ENCODE assay signal across 28 cellular contexts in genomic region chr2:72964146-72964525, GRCh38. TPM values are rescaled to one million over a fixed set of nuclear protein-coding genes. Genes with fewer than 3 reads are reported as not detected.
"Had no signal": no experiment of that assay in that cellular context is flagged by ENCODE, and none has a peak within 500 bp of the region (broad histone marks: within the 10 kb centered on the region; RNA-seq: fewer than 3 reads in every experiment).

No MANE protein-coding gene starts in this region.

- H3K4me3 Mint-ChIP-seq: activated CD4-positive, alpha-beta memory T cell treated with anti-CD3 and anti-CD28 coated beads for 36 hours; activated CD4-positive, alpha-beta T cell treated with anti-CD3 and anti-CD28 coated beads, Interleukin-2, amount 10 ng/mL, durations not matched to agents 7 days and 5 days; activated naive CD8-positive, alpha-beta T cell treated with anti-CD3 and anti-CD28 coated beads, Interleukin-2, amount 50 U/mL, for 24 hours; activated T-cell treated with anti-CD3 and anti-CD28 coated beads, Interleukin-2, amount 50 U/mL, for 4 hours had no signal

- FAIRE-seq: TTC549 had no signal

- H3K4me3 ChIP-seq: ascending aorta, body of pancreas, cardiac muscle cell, MG63, Peyer's patch, SJSA1 had no signal

- H3K9me3 ChIP-seq: ascending aorta, body of pancreas, MG63, Peyer's patch, SJSA1 had no signal

- H3K4me1 ChIP-seq: ascending aorta, body of pancreas, Peyer's patch, SJSA1 had no signal

- DNase-seq: activated CD4-positive, alpha-beta memory T cell treated with anti-CD3 and anti-CD28 coated beads for 36 hours; activated CD4-positive, alpha-beta T cell treated with anti-CD3 and anti-CD28 coated beads, Interleukin-2, amount 10 ng/mL, durations not matched to agents 7 days and 5 days; activated CD4-positive, CD25-positive, alpha-beta regulatory T cell; activated CD8-positive, alpha-beta memory T cell treated with anti-CD3 and anti-CD28 coated beads for 24 hours; activated effector memory CD4-positive, alpha-beta T cell treated with anti-CD3 and anti-CD28 coated beads, Interleukin-2, amount 50 U/mL, for 16 hours; activated naive CD4-positive, alpha-beta T cell treated with Interleukin-2 at 50 U/mL for 16 hours; activated naive CD8-positive, alpha-beta T cell treated with anti-CD3 and anti-CD28 coated beads, Interleukin-2, amount 50 U/mL, for 24 hours; activated T-cell treated with anti-CD3 and anti-CD28 coated beads, Interleukin-2, amount 50 U/mL, for 4 hours; amniotic stem cell; body of pancreas; MG63; MV-4-11; NCI-H1092 treated with DMSO at 0.1 percent for 48 hours; NCI-H1436; NCI-H187; NCI-H2081; NCI-H510A treated with DMSO at 0.1 percent for 48 hours; SHP77; SW 1271; T1000 had no signal

- H3K27me3 ChIP-seq: ascending aorta, body of pancreas, MG63, Peyer's patch, SJSA1 had no signal

- H3K9me3 Mint-ChIP-seq: activated CD4-positive, alpha-beta memory T cell treated with anti-CD3 and anti-CD28 coated beads for 36 hours; activated CD4-positive, alpha-beta T cell treated with anti-CD3 and anti-CD28 coated beads, Interleukin-2, amount 10 ng/mL, durations not matched to agents 7 days and 5 days; activated naive CD4-positive, alpha-beta T cell treated with anti-CD3 and anti-CD28 coated beads, Interleukin-2, amount 50 U/mL, for 72 hours; activated naive CD8-positive, alpha-beta T cell treated with anti-CD3 and anti-CD28 coated beads, Interleukin-2, amount 50 U/mL, for 24 hours; activated T-cell treated with anti-CD3 and anti-CD28 coated beads, Interleukin-2, amount 50 U/mL, for 4 hours had no signal

- H3K27ac Mint-ChIP-seq: activated CD4-positive, alpha-beta memory T cell treated with anti-CD3 and anti-CD28 coated beads for 36 hours; activated CD4-positive, alpha-beta T cell treated with anti-CD3 and anti-CD28 coated beads, Interleukin-2, amount 10 ng/mL, durations not matched to agents 7 days and 5 days; activated naive CD8-positive, alpha-beta T cell treated with anti-CD3 and anti-CD28 coated beads, Interleukin-2, amount 50 U/mL, for 24 hours had no signal

- H3K27ac ChIP-seq: ascending aorta, body of pancreas, cardiac muscle cell, Peyer's patch, RWPE1, SJSA1 had no signal

- H3K27me3 Mint-ChIP-seq: activated CD4-positive, alpha-beta memory T cell treated with anti-CD3 and anti-CD28 coated beads for 36 hours; activated CD4-positive, alpha-beta T cell treated with anti-CD3 and anti-CD28 coated beads, Interleukin-2, amount 10 ng/mL, durations not matched to agents 7 days and 5 days; activated naive CD8-positive, alpha-beta T cell treated with anti-CD3 and anti-CD28 coated beads, Interleukin-2, amount 50 U/mL, for 24 hours had no signal

- H3K36me3 ChIP-seq: ascending aorta, cardiac muscle cell, MG63, Peyer's patch, SJSA1 had no signal

- H3K36me3 Mint-ChIP-seq: activated CD4-positive, alpha-beta memory T cell treated with anti-CD3 and anti-CD28 coated beads for 36 hours; activated naive CD4-positive, alpha-beta T cell treated with anti-CD3 and anti-CD28 coated beads, Interleukin-2, amount 50 U/mL, for 72 hours had no signal

- H3K4me1 Mint-ChIP-seq: activated CD4-positive, alpha-beta T cell treated with anti-CD3 and anti-CD28 coated beads, Interleukin-2, amount 10 ng/mL, durations not matched to agents 7 days and 5 days; activated naive CD8-positive, alpha-beta T cell treated with anti-CD3 and anti-CD28 coated beads, Interleukin-2, amount 50 U/mL, for 24 hours had no signal

RNA-seq across cellular contexts. Expression of gene EMX1, which starts 46.8 kb away (rescaled TPM):
- total RNA-seq: activated CD4-positive, alpha-beta memory T cell treated with anti-CD3 and anti-CD28 coated beads for 36 hours; activated CD4-positive, alpha-beta T cell treated with anti-CD3 and anti-CD28 coated beads, Interleukin-2, amount 10 ng/mL, durations not matched to agents 7 days and 5 days; activated naive CD4-positive, alpha-beta T cell treated with anti-CD3 and anti-CD28 coated beads, Interleukin-2, amount 50 U/mL, for 72 hours; ascending aorta; SJSA1; T-helper 1 cell treated with Interleukin-12 subunit alpha and Interleukin-12 subunit beta and Interleukin-4 antibody, amounts not matched to agents 30 ng/mL and 1 ng/mL, for 36 hours had no signal
- polyA plus RNA-seq: cardiac muscle cell had no signal
